ENCODE assay signal across 7 cellular contexts in genomic region chr1:7481194-7481593, GRCh38.
"Had no signal": no experiment of that assay in that cellular context is flagged by ENCODE, and none has a peak within 500 bp of the region (broad histone marks: within the 10 kb centered on the region; RNA-seq: fewer than 3 reads in every experiment).

No MANE protein-coding gene starts in this region.

- H3K4me3 Mint-ChIP-seq: IgD-negative memory B cell had no signal

- H3K4me1 ChIP-seq: HAP-1 had no signal

- H3K4me1 Mint-ChIP-seq: IgD-negative memory B cell had no signal

- H3K9me3 ChIP-seq: HAP-1 had no signal

- H3K4me3 ChIP-seq: GM23248, HAP-1 had no signal

- H3K36me3 ChIP-seq: HAP-1 had no signal

- H3K27ac ChIP-seq: GM23248 had no signal

- H3K27ac Mint-ChIP-seq: IgD-negative memory B cell had no signal

- H2AFZ ChIP-seq: GM23248 had no signal

- ATAC-seq: HCT116 had no signal

- DNase-seq: GM23248, GOT3, H7, KBM-7 had no signal

- H3K36me3 Mint-ChIP-seq: IgD-negative memory B cell had no signal
